14 cellular contexts compared by ENCODE assay signal in the genomic region with DNA sequence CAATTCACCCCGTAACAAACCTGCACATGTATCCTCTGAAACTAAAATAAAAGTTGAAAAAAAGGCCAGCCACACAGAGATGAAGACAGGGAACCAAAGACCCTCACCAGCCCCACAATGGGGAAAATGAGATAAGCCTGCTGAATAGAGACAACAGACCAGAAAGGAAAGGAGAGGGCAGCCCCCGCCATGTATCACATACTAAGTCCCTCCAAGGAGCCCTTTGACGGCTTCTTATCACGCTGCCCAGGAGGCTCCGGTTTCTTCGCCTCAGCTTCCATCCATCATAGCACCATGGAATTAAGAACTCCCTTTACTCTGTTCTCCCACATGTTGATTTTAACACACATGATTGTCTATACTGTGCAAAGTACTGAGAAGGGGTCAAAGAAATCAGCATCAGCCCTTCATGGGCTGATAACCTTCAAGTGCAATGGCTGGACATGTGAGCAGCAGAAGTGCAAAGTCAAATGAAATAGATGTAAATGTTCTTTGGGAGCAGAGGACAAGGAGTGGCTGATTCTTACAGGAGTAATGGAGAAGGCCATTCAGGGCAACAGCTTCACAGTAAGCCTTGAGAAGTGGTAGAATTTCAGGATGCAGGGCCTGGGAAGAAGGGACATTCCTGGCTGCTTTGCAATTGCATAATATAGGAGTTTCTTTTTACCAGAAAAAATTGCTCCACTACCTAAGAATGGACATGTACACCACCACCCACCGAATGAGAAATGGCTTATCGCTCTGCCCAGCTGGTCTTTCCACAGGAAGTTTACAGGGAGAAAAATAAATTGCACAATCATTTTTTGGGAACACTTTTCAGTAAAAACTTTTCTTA. TPM values are rescaled to one million over a fixed set of nuclear protein-coding genes. Genes with fewer than 3 reads are reported as not detected.
A peak's percentile ranks its signal among the peaks of the same experiment; 100 is the strongest.
DNase-seq lines count a peak whose midpoint lies in the region.
"Had no signal": no experiment of that assay in that cellular context is flagged by ENCODE, and none has a peak within 500 bp of the region (broad histone marks: within the 10 kb centered on the region; RNA-seq: fewer than 3 reads in every experiment).

No MANE protein-coding gene starts in this region.

- H3K9ac ChIP-seq in subcutaneous abdominal adipose tissue (ENCODE audit: low read length in 5 of 5) = peak overlapping the region in 2 of 5 donors; percentile 11 to 61

- no peaks in the 10 kb centered on the region for H3K27me3 ChIP-seq in layer of hippocampus (ENCODE audit: control insufficient read depth, insufficient read depth, low read length)
- no peaks in the 10 kb centered on the region for H3K27me3 ChIP-seq in subcutaneous abdominal adipose tissue (ENCODE audit: control insufficient read depth in 5 of 5, insufficient read depth in 4 of 5, low read length in 5 of 5)
- H3K27me3 ChIP-seq: SJCRH30 had no signal

- DNase-seq in LHCN-M2 (ENCODE audit: low read depth) (peak; percentile 62), cerebellum (ENCODE audit: low spot score) (no peak), NCI-H187 treated with DMSO at 0.1 percent for 48 hours (lab: John Stamatoyannopoulos, UW) (no peak), NCI-H1105 treated with DMSO at 0.1 percent for 48 hours (lab: John Stamatoyannopoulos, UW) (no peak)
- no peak for DNase-seq in activated naive CD4-positive, alpha-beta T cell treated with Interleukin-2 at 50 U/mL for 16 hours
- DNase-seq: activated CD4-positive, alpha-beta T cell treated with anti-CD3 and anti-CD28 coated beads, Interleukin-2, amount 50 U/mL, for 1 hour; activated naive CD8-positive, alpha-beta T cell treated with anti-CD3 and anti-CD28 coated beads, Interleukin-2, amount 50 U/mL, for 24 hours; KG1; naive thymus-derived CD8-positive, alpha-beta T cell; NCI-H345; SJCRH30 had no signal

- peak overlapping the region in 3 of 5 donors; percentile 34 to 52 (median 44) for H3K4me3 ChIP-seq in subcutaneous abdominal adipose tissue (ENCODE audit: low read depth in 1 of 5, low read length in 5 of 5)
- H3K4me3 ChIP-seq: SJCRH30 had no signal

- peaks cover 2 to 33% (median 30%) of the 10 kb centered on the region in 5 donors for H3K4me1 ChIP-seq in subcutaneous abdominal adipose tissue (ENCODE audit: control insufficient read depth in 5 of 5, insufficient read depth in 5 of 5, low read length in 5 of 5)
- H3K4me1 ChIP-seq: SJCRH30 had no signal

- peak overlapping the region; percentile 62 for H3K27ac ChIP-seq in cingulate gyrus (ENCODE audit: low read depth, low read length)
- peak overlapping the region; percentile 17 for H3K27ac ChIP-seq in layer of hippocampus (ENCODE audit: low read depth, low read length)
- peak overlapping the region; percentile 84 for H3K27ac ChIP-seq in subcutaneous abdominal adipose tissue (ENCODE audit: low read depth, low read length)
- H3K27ac ChIP-seq: SJCRH30 had no signal

- H3K36me3 ChIP-seq in subcutaneous abdominal adipose tissue (ENCODE audit: control insufficient read depth in 5 of 5, insufficient read depth in 5 of 5, low read length in 5 of 5) = no peaks in the 10 kb centered on the region
- H3K36me3 ChIP-seq: SJCRH30 had no signal

- no peaks in the 10 kb centered on the region for H3K9me3 ChIP-seq in subcutaneous abdominal adipose tissue (ENCODE audit: control insufficient read depth in 5 of 5, low read length in 5 of 5)
- H3K9me3 ChIP-seq: SJCRH30 had no signal

RNA-seq across cellular contexts. Expression of gene MAP3K5, which starts 54.7 kb away (rescaled TPM):
- total RNA-seq in LHCN-M2 (2014; rRNA removed) (51.5 and 68.5 TPM in 2 replicates), cerebellum (12.5 TPM)
- polyA plus RNA-seq in LHCN-M2 (2012) = 8.9 TPM

Comparison
In these comparisons a context has a peak if more than half of its experiments do, and no peak if none do; other contexts are left out.
1. H3K27ac ChIP-seq: peak in every context shown above with its lines; median percentile 84 in subcutaneous abdominal adipose tissue; 62 in cingulate gyrus; 17 in layer of hippocampus.